Comparison of ENCODE assay signal across 16 cellular contexts in genomic region chrX:41692162-41692749, GRCh38. TPM values are rescaled to one million over a fixed set of nuclear protein-coding genes. Genes with fewer than 3 reads are reported as not detected.
DNase-seq lines count a peak whose midpoint lies in the region; TF ChIP-seq lines count a peak whose summit lies in the region.
"Had no signal": no experiment of that assay in that cellular context is flagged by ENCODE, and none has a peak within 500 bp of the region (broad histone marks: within the 10 kb centered on the region; RNA-seq: fewer than 3 reads in every experiment).

No MANE protein-coding gene starts in this region.

- no peaks in the 10 kb centered on the region for H3K27me3 Mint-ChIP-seq in T-helper 1 cell treated with Interleukin-12 subunit alpha and Interleukin-12 subunit beta and Interleukin-4 antibody, amounts not matched to agents 30 μg/mL and 1 μg/mL, for 36 hours (ENCODE audit: low read depth)
- H3K27me3 Mint-ChIP-seq: activated naive CD8-positive, alpha-beta T cell had no signal

- TF ChIP-seq CTCF in OCI-LY1 (IDR thresholded peaks at IDR 0.05; ENCODE audit: low read length) (no peak), transverse colon (IDR thresholded peaks at IDR 0.05) (no peak)

- peak overlapping the region; percentile 42 for H3K4me2 ChIP-seq in OCI-LY1 (ENCODE audit: low read length)

- no peak for TF ChIP-seq POLR2A in transverse colon (IDR thresholded peaks at IDR 0.05)

- H3K27ac Mint-ChIP-seq in T-helper 1 cell treated with Interleukin-12 subunit alpha and Interleukin-12 subunit beta and Interleukin-4 antibody, amounts not matched to agents 30 μg/mL and 1 μg/mL, for 36 hours: peak overlapping the region; percentile 67
- H3K27ac Mint-ChIP-seq: activated naive CD8-positive, alpha-beta T cell had no signal

- H3K9ac ChIP-seq in OCI-LY1 (ENCODE audit: low read length): no peak overlapping the region
- peak overlapping the region in 1 of 5 donors; percentile 20 for H3K9ac ChIP-seq in subcutaneous abdominal adipose tissue (ENCODE audit: low read length in 5 of 5)

- H3F3A ChIP-seq in OCI-LY1 (ENCODE audit: insufficient read depth, low read length): no peaks in the 10 kb centered on the region

- H2AFZ ChIP-seq in OCI-LY1 (ENCODE audit: low read length): no peak overlapping the region

- H3K9me2 ChIP-seq in OCI-LY1 (ENCODE audit: low read depth, low read length): no peaks in the 10 kb centered on the region

- H3K4me3 ChIP-seq in OCI-LY1 (ENCODE audit: low read depth, low read length, poor library complexity, severe bottlenecking) (no peak overlapping the region), subcutaneous abdominal adipose tissue (ENCODE audit: low read depth in 1 of 5, low read length in 5 of 5) (peak overlapping the region in 2 of 5 donors; percentile 30 to 34), transverse colon (no peak overlapping the region)
- H3K4me3 ChIP-seq: upper lobe of left lung had no signal

- H3K27me3 ChIP-seq in OCI-LY1 (ENCODE audit: insufficient read depth, low read length) (no peaks in the 10 kb centered on the region), subcutaneous abdominal adipose tissue (ENCODE audit: control insufficient read depth in 5 of 5, insufficient read depth in 4 of 5, low read length in 5 of 5) (no peaks in the 10 kb centered on the region), transverse colon (no peaks in the 10 kb centered on the region)
- H3K27me3 ChIP-seq: upper lobe of left lung had no signal

- peaks cover 6% of the 10 kb centered on the region for H3K9me3 Mint-ChIP-seq in T-helper 1 cell treated with Interleukin-12 subunit alpha and Interleukin-12 subunit beta and Interleukin-4 antibody, amounts not matched to agents 30 μg/mL and 1 μg/mL, for 36 hours

- TF ChIP-seq EP300 in transverse colon (IDR thresholded peaks at IDR 0.05; ENCODE audit: low read depth): no peak

- peaks cover 5% of the 10 kb centered on the region; the same call in 1 of the 2 replicates for H3K36me3 ChIP-seq in OCI-LY1 (ENCODE audit: insufficient read depth, low read length)
- H3K36me3 ChIP-seq in subcutaneous abdominal adipose tissue (ENCODE audit: control insufficient read depth in 5 of 5, insufficient read depth in 5 of 5, low read length in 5 of 5): peaks cover 0 to 2% (median 0%) of the 10 kb centered on the region in 5 donors
- H3K36me3 ChIP-seq in transverse colon: no peaks in the 10 kb centered on the region
- H3K36me3 ChIP-seq: heart left ventricle, upper lobe of left lung had no signal

- H3K79me2 ChIP-seq in OCI-LY1 (ENCODE audit: insufficient read depth, low read length): no peaks in the 10 kb centered on the region

- H3K4me1 Mint-ChIP-seq in T-helper 1 cell treated with Interleukin-12 subunit alpha and Interleukin-12 subunit beta and Interleukin-4 antibody, amounts not matched to agents 30 μg/mL and 1 μg/mL, for 36 hours (ENCODE audit: low read depth): peaks cover 38% of the 10 kb centered on the region

- H3K4me1 ChIP-seq in OCI-LY1 (ENCODE audit: insufficient read depth, low read length, severe bottlenecking): peaks cover 53% of the 10 kb centered on the region
- peaks cover 0 to 23% (median 9%) of the 10 kb centered on the region in 5 donors for H3K4me1 ChIP-seq in subcutaneous abdominal adipose tissue (ENCODE audit: control insufficient read depth in 5 of 5, insufficient read depth in 5 of 5, low read length in 5 of 5)
- H3K4me1 ChIP-seq in transverse colon: no peaks in the 10 kb centered on the region

- H3K27ac ChIP-seq in OCI-LY1 (ENCODE audit: low read depth, low read length, poor library complexity, severe bottlenecking) (peak overlapping the region; percentile 52), subcutaneous abdominal adipose tissue (ENCODE audit: low read depth, low read length) (peak overlapping the region; percentile 58), transverse colon (peak overlapping the region in 1 of 4 donors; percentile 4)
- H3K27ac ChIP-seq: RWPE1, upper lobe of left lung had no signal

- H4K20me1 ChIP-seq in OCI-LY1 (ENCODE audit: insufficient read depth, low read length): no peaks in the 10 kb centered on the region

- in situ Hi-C loops in transverse colon (cut with MboI; ENCODE audit: low pct_ligation_motif_present in 1 of 4, low pct_unique_long_range_greater_than_20kb in 1 of 4, low sequenced_read_pairs in 3 of 4): no loop called here

- intact Hi-C loops in transverse colon (cut with DNase I; ENCODE audit: low total_unique reads): no loop called here

- H3K9me3 ChIP-seq in OCI-LY1 (ENCODE audit: low read length) (no peaks in the 10 kb centered on the region), subcutaneous abdominal adipose tissue (ENCODE audit: control insufficient read depth in 5 of 5, low read length in 5 of 5) (no peaks in the 10 kb centered on the region), transverse colon (no peaks in the 10 kb centered on the region)
- H3K9me3 ChIP-seq: heart left ventricle, upper lobe of left lung had no signal

- DNase-seq in T-helper 1 cell: no peak
- peak; percentile 75 for DNase-seq in fibroblast of peridontal ligament (ENCODE audit: extremely low read depth)
- DNase-seq in DMS153 treated with DMSO at 0.1 percent for 48 hours (lab: John Stamatoyannopoulos, UW; ENCODE audit: unreplicated experiment): no peak
- no peak for DNase-seq in amygdala (lab: John Stamatoyannopoulos, UW)
- DNase-seq in transverse colon: no peak
- DNase-seq: effector CD4-positive, alpha-beta T cell; HCEC 1CT; heart left ventricle; NCI-H69; upper lobe of left lung had no signal

- 65% methylated on average over 1 of the region's 1 CpG; no CpG with 5 or more reads in 1 of the 2 donors for WGBS in transverse colon (ENCODE audit: low coverage in 1 of 2), 2 donors

- H3K4me3 Mint-ChIP-seq in T-helper 1 cell treated with Interleukin-12 subunit alpha and Interleukin-12 subunit beta and Interleukin-4 antibody, amounts not matched to agents 30 μg/mL and 1 μg/mL, for 36 hours: peak overlapping the region; percentile 40

- H3K36me3 Mint-ChIP-seq in T-helper 1 cell treated with Interleukin-12 subunit alpha and Interleukin-12 subunit beta and Interleukin-4 antibody, amounts not matched to agents 30 μg/mL and 1 μg/mL, for 36 hours (ENCODE audit: low read depth): peaks cover 15% of the 10 kb centered on the region

RNA-seq across cellular contexts. Expression of gene GPR34, which starts 3.5 kb away (rescaled TPM):
- 1 to 10 TPM in 3 of 4 donors, under 1 TPM in 1; 1.00 to 6.7 (median 4.3) TPM for total RNA-seq in transverse colon
- total RNA-seq: HT-29 had no signal

RNA-seq across cellular contexts. Expression of gene GPR82, which starts 31.7 kb away (rescaled TPM):
- under 1 TPM in 2 of 4 donors, not detected in 2; 0.41 to 0.79 TPM for total RNA-seq in transverse colon
- total RNA-seq: HT-29 had no signal
